Comparison of ENCODE assay signal across 17 cellular contexts in the genomic region with DNA sequence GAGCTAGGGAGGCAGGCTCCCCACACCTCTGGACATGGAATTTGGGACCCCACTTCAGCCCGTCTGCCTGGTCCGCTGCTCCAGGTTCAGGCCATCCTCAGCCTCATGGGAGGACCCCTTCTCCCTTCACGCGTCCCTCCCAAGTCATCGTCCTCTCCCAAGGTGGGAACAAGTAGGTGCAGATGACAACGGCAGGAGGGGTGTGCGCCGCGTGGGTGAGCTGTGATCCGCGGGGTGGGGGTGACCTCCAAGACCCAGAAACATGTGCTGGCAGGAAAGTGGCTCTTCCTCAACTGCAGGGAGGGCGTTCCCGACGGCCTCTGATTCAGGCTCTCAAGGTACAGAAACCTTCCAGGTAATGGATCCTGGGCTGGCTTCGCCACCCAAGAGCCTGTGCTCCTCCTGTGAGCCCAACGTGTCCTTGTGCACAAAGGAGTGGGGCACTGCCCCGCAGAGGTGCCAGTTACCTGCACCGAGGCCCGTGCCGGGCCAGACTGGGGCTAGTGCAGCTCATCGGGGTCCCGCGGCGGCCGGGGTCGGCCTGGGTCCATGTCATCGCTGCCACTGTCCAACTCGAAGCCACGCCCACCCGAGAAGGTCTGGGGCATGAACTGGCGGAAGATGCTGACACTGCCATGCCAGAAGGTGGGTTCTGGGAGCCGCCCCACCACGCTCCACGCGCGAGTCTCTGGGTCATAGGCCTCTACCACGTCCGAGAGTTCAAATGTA. TPM values are rescaled to one million over a fixed set of nuclear protein-coding genes. Genes with fewer than 3 reads are reported as not detected.
"Had no signal": no experiment of that assay in that cellular context is flagged by ENCODE, and none has a peak within 500 bp of the region (broad histone marks: within the 10 kb centered on the region; RNA-seq: fewer than 3 reads in every experiment).

No MANE protein-coding gene starts in this region.

- H3K9me3 Mint-ChIP-seq: activated naive CD4-positive, alpha-beta T cell treated with anti-CD3 and anti-CD28 coated beads, Interleukin-2, amount 50 U/mL, for 24 hours; activated T-helper 17 cell treated with anti-CD3 and anti-CD28 coated beads, Interleukin-2, amount 50 U/mL, for 72 hours; naive thymus-derived CD8-positive, alpha-beta T cell; stimulated activated naive CD8-positive, alpha-beta T cell treated with anti-CD3 and anti-CD28 coated beads, Interleukin-15, Interleukin-2, amounts not matched to agents 100 ng/mL and 50 ng/mL, for 24 hours had no signal

- H3K4me3 ChIP-seq: esophagus squamous epithelium, suprapubic skin, upper lobe of left lung had no signal

- H3K4me1 Mint-ChIP-seq: activated T-helper 17 cell treated with anti-CD3 and anti-CD28 coated beads, Interleukin-2, amount 50 U/mL, for 72 hours had no signal

- ATAC-seq: activated CD4-positive, CD25-positive, alpha-beta regulatory T cell treated with anti-CD3 and anti-CD28 coated beads, Interleukin-2, amount 50 U/mL, for 24 hours; activated T-helper 17 cell treated with anti-CD3 and anti-CD28 coated beads, Interleukin-2, amount 50 U/mL, for 72 hours; naive thymus-derived CD8-positive, alpha-beta T cell had no signal

- H3K36me3 Mint-ChIP-seq: activated naive CD4-positive, alpha-beta T cell treated with anti-CD3 and anti-CD28 coated beads, Interleukin-2, amount 50 U/mL, for 24 hours had no signal

- DNase-seq: activated CD4-positive, alpha-beta T cell treated with anti-CD3 and anti-CD28 coated beads, Interleukin-2, amount 50 U/mL, for 1 hour; dermis blood vessel endothelial cell; effector memory CD4-positive, alpha-beta T cell; esophagus squamous epithelium; naive thymus-derived CD8-positive, alpha-beta T cell; T1000 had no signal

- H3K9me3 ChIP-seq: esophagus squamous epithelium, suprapubic skin, upper lobe of left lung had no signal

- H3K27me3 ChIP-seq: esophagus squamous epithelium, suprapubic skin, upper lobe of left lung had no signal

- H3K27ac ChIP-seq: suprapubic skin, upper lobe of left lung had no signal

- H3K27me3 Mint-ChIP-seq: activated naive CD4-positive, alpha-beta T cell treated with anti-CD3 and anti-CD28 coated beads, Interleukin-2, amount 50 U/mL, for 24 hours; activated T-helper 17 cell treated with anti-CD3 and anti-CD28 coated beads, Interleukin-2, amount 50 U/mL, for 72 hours; naive thymus-derived CD8-positive, alpha-beta T cell; stimulated activated naive CD8-positive, alpha-beta T cell treated with anti-CD3 and anti-CD28 coated beads, Interleukin-15, Interleukin-2, amounts not matched to agents 100 ng/mL and 50 ng/mL, for 24 hours had no signal

- H3K4me3 Mint-ChIP-seq: activated naive CD4-positive, alpha-beta T cell treated with anti-CD3 and anti-CD28 coated beads, Interleukin-2, amount 50 U/mL, for 24 hours; activated T-helper 17 cell treated with anti-CD3 and anti-CD28 coated beads, Interleukin-2, amount 50 U/mL, for 72 hours; naive thymus-derived CD8-positive, alpha-beta T cell; stimulated activated naive CD8-positive, alpha-beta T cell treated with anti-CD3 and anti-CD28 coated beads, Interleukin-15, Interleukin-2, amounts not matched to agents 100 ng/mL and 50 ng/mL, for 24 hours had no signal

- H3K27ac Mint-ChIP-seq: activated naive CD4-positive, alpha-beta T cell treated with anti-CD3 and anti-CD28 coated beads, Interleukin-2, amount 50 U/mL, for 24 hours; activated T-helper 17 cell treated with anti-CD3 and anti-CD28 coated beads, Interleukin-2, amount 50 U/mL, for 72 hours; stimulated activated naive CD8-positive, alpha-beta T cell treated with anti-CD3 and anti-CD28 coated beads, Interleukin-15, Interleukin-2, amounts not matched to agents 100 ng/mL and 50 ng/mL, for 24 hours had no signal

RNA-seq across cellular contexts. Expression of a gene that starts 37.9 kb away (rescaled TPM):
- total RNA-seq: activated CD8-positive, alpha-beta memory T cell treated with anti-CD3 and anti-CD28 coated beads for 36 hours; activated T-helper 17 cell treated with anti-CD3 and anti-CD28 coated beads, Interleukin-2, amount 50 U/mL, for 72 hours; chondrocyte; endothelial cell of umbilical vein; esophagus squamous epithelium; mesenteric fat pad; naive thymus-derived CD8-positive, alpha-beta T cell; T-helper 1 cell treated with Interleukin-12 subunit alpha and Interleukin-12 subunit beta and Interleukin-4 antibody, amounts not matched to agents 30 ng/mL and 1 ng/mL, for 36 hours had no signal
- polyA plus RNA-seq: endothelial cell of umbilical vein had no signal
